In genomic region chr9:18721267-18722079, GRCh38 we compare ENCODE assay signal across 17 cellular contexts.
A peak's percentile ranks its signal among the peaks of the same experiment; 100 is the strongest.
DNase-seq lines count a peak whose midpoint lies in the region; ATAC-seq, FAIRE-seq and TF ChIP-seq lines count a peak whose summit lies in the region.
"Had no signal": no experiment of that assay in that cellular context is flagged by ENCODE, and none has a peak within 500 bp of the region (broad histone marks: within the 10 kb centered on the region; RNA-seq: fewer than 3 reads in every experiment).

No MANE protein-coding gene starts in this region.

- no peak overlapping the region for H3K4me3 Mint-ChIP-seq in CD4-positive, alpha-beta T cell
- no peak overlapping the region for H3K4me3 Mint-ChIP-seq in activated T-cell treated with anti-CD3 and anti-CD28 coated beads, Interleukin-2, amount 50 U/mL, for 24 hours
- H3K4me3 Mint-ChIP-seq: activated CD4-positive, alpha-beta T cell treated with anti-CD3 and anti-CD28 coated beads, Interleukin-2, amount 10 ng/mL, durations not matched to agents 7 days and 5 days had no signal

- no peak overlapping the region for H3K4me3 ChIP-seq in parathyroid adenoma (ENCODE audit: low read depth, low read length)
- H3K4me3 ChIP-seq: BLaER1, breast epithelium, esophagus squamous epithelium had no signal

- intact Hi-C loops in CD4-positive, alpha-beta T cell (cut with DNase I, micrococcal nuclease), result no loop called here

- H3K27ac ChIP-seq in parathyroid adenoma, result peak overlapping the region; percentile 53
- no peak overlapping the region for H3K27ac ChIP-seq in CD4-positive, alpha-beta T cell (ENCODE audit: low read depth, low read length)
- H3K27ac ChIP-seq: BLaER1, breast epithelium, esophagus squamous epithelium had no signal

- no peaks in the 10 kb centered on the region for H3K9me3 ChIP-seq in parathyroid adenoma (ENCODE audit: control insufficient read depth, low read length)
- no peaks in the 10 kb centered on the region for H3K9me3 ChIP-seq in CD4-positive, alpha-beta T cell (ENCODE audit: control insufficient read depth, low read length)
- H3K9me3 ChIP-seq: BLaER1, breast epithelium, esophagus squamous epithelium had no signal

- no peak overlapping the region for H3K9ac ChIP-seq in parathyroid adenoma
- H3K9ac ChIP-seq: BLaER1 had no signal

- H3K79me2 ChIP-seq in parathyroid adenoma, result no peaks in the 10 kb centered on the region

- no peak for ATAC-seq in CD4-positive, alpha-beta T cell (ENCODE audit: poor library complexity)
- no peak for ATAC-seq in GM18505 (IDR thresholded peaks at IDR 0.05; ENCODE audit: unreplicated experiment)
- ATAC-seq: activated naive CD4-positive, alpha-beta T cell treated with anti-CD3 and anti-CD28 coated beads, Interleukin-2, amount 50 U/mL, for 72 hours; left cardiac atrium had no signal

- no peak for TF ChIP-seq CTCF in parathyroid adenoma (IDR thresholded peaks at IDR 0.05)
- TF ChIP-seq CTCF in CD4-positive, alpha-beta T cell (IDR thresholded peaks at IDR 0.05), result no peak

- H3K4me2 ChIP-seq in parathyroid adenoma (ENCODE audit: low read length), result no peak overlapping the region
- H3K4me2 ChIP-seq: BLaER1 had no signal

- peaks cover 10% of the 10 kb centered on the region for H3K4me1 ChIP-seq in parathyroid adenoma
- H3K4me1 ChIP-seq: BLaER1, breast epithelium, esophagus squamous epithelium had no signal

- no peak for TF ChIP-seq POLR2A in GM18505 (IDR thresholded peaks at IDR 0.05; ENCODE audit: borderline replicate concordance, extremely low read depth, insufficient read depth, insufficient read length)

- H3K27ac Mint-ChIP-seq in CD4-positive, alpha-beta T cell, result no peak overlapping the region
- H3K27ac Mint-ChIP-seq in activated T-cell treated with anti-CD3 and anti-CD28 coated beads, Interleukin-2, amount 50 U/mL, for 24 hours, result no peak overlapping the region
- H3K27ac Mint-ChIP-seq: activated CD4-positive, alpha-beta T cell treated with anti-CD3 and anti-CD28 coated beads, Interleukin-2, amount 10 ng/mL, durations not matched to agents 7 days and 5 days; activated naive CD4-positive, alpha-beta T cell treated with anti-CD3 and anti-CD28 coated beads, Interleukin-2, amount 50 U/mL, for 72 hours had no signal

- no peaks in the 10 kb centered on the region for H3K36me3 ChIP-seq in parathyroid adenoma (ENCODE audit: control insufficient read depth, insufficient read depth, low read length)
- H3K36me3 ChIP-seq: BLaER1, breast epithelium, esophagus squamous epithelium had no signal

- no peaks in the 10 kb centered on the region for H3K4me1 Mint-ChIP-seq in CD4-positive, alpha-beta T cell (ENCODE audit: low read depth)
- H3K4me1 Mint-ChIP-seq in activated T-cell treated with anti-CD3 and anti-CD28 coated beads, Interleukin-2, amount 50 U/mL, for 24 hours (ENCODE audit: low read depth), result no peaks in the 10 kb centered on the region
- H3K4me1 Mint-ChIP-seq: activated CD4-positive, alpha-beta T cell treated with anti-CD3 and anti-CD28 coated beads, Interleukin-2, amount 10 ng/mL, durations not matched to agents 7 days and 5 days had no signal

- H2AFZ ChIP-seq in parathyroid adenoma, result peak overlapping the region; percentile 60

- no peaks in the 10 kb centered on the region for H3K27me3 Mint-ChIP-seq in CD4-positive, alpha-beta T cell
- H3K27me3 Mint-ChIP-seq in activated T-cell treated with anti-CD3 and anti-CD28 coated beads, Interleukin-2, amount 50 U/mL, for 24 hours, result peaks cover 3% of the 10 kb centered on the region

- FAIRE-seq in urothelium cell line (lab: Jason Lieb, UNC), result no peak

- POLR2A ChIA-PET in CD4-positive, alpha-beta T cell (lab: Charles Lee), result no interaction called here

- H3K27me3 ChIP-seq in parathyroid adenoma (ENCODE audit: control insufficient read depth, insufficient read depth, low read length), result no peaks in the 10 kb centered on the region
- H3K27me3 ChIP-seq in CD4-positive, alpha-beta T cell (ENCODE audit: control insufficient read depth, insufficient read depth, low read length), result no peaks in the 10 kb centered on the region
- H3K27me3 ChIP-seq: BLaER1, breast epithelium, esophagus squamous epithelium had no signal

- DNase-seq in DMS53 treated with DMSO at 0.1 percent for 48 hours (lab: John Stamatoyannopoulos, UW; ENCODE audit: unreplicated experiment), result peak; percentile 46
- DNase-seq in NCI-H2107 treated with DMSO at 0.1 percent for 48 hours (lab: John Stamatoyannopoulos, UW; ENCODE audit: unreplicated experiment), result peak; percentile 13
- peak; percentile 27 for DNase-seq in astrocyte of the hippocampus (ENCODE audit: low read depth, low spot score)
- no peak for DNase-seq in urothelium cell line (ENCODE audit: low spot score)
- DNase-seq in CD4-positive, alpha-beta T cell, result no peak
- no peak for DNase-seq in activated T-cell treated with anti-CD3 and anti-CD28 coated beads, Interleukin-2, amount 50 U/mL, for 24 hours
- DNase-seq: activated CD4-positive, alpha-beta T cell treated with anti-CD3 and anti-CD28 coated beads, Interleukin-2, amount 10 ng/mL, durations not matched to agents 7 days and 5 days; esophagus squamous epithelium; left cardiac atrium; NCI-H1694 treated with DMSO at 0.1 percent for 48 hours; stimulated activated CD4-positive, alpha-beta T cell treated with anti-CD3 and anti-CD28 coated beads, Interleukin-15, amount 100 ng/mL, for 24 hours; substantia nigra had no signal

- CTCF ChIA-PET in CD4-positive, alpha-beta T cell (lab: Charles Lee), result no interaction called here

- H3K36me3 Mint-ChIP-seq in CD4-positive, alpha-beta T cell (ENCODE audit: low read depth), result no peaks in the 10 kb centered on the region
- no peaks in the 10 kb centered on the region for H3K36me3 Mint-ChIP-seq in activated T-cell treated with anti-CD3 and anti-CD28 coated beads, Interleukin-2, amount 50 U/mL, for 24 hours (ENCODE audit: low read depth)
- H3K36me3 Mint-ChIP-seq: activated naive CD4-positive, alpha-beta T cell treated with anti-CD3 and anti-CD28 coated beads, Interleukin-2, amount 50 U/mL, for 72 hours had no signal

- no peaks in the 10 kb centered on the region for H3K9me3 Mint-ChIP-seq in CD4-positive, alpha-beta T cell
- no peaks in the 10 kb centered on the region for H3K9me3 Mint-ChIP-seq in activated T-cell treated with anti-CD3 and anti-CD28 coated beads, Interleukin-2, amount 50 U/mL, for 24 hours
- H3K9me3 Mint-ChIP-seq: activated CD4-positive, alpha-beta T cell treated with anti-CD3 and anti-CD28 coated beads, Interleukin-2, amount 10 ng/mL, durations not matched to agents 7 days and 5 days; activated naive CD4-positive, alpha-beta T cell treated with anti-CD3 and anti-CD28 coated beads, Interleukin-2, amount 50 U/mL, for 72 hours had no signal

Comparison
In these comparisons a context has a peak if more than half of its experiments do, and no peak if none do; other contexts are left out.
1. DNase-seq: peak in DMS53 treated with DMSO at 0.1 percent for 48 hours (single experiment), NCI-H2107 treated with DMSO at 0.1 percent for 48 hours (single experiment) and astrocyte of the hippocampus (single experiment); none in urothelium cell line (single experiment), CD4-positive, alpha-beta T cell (0 of 10) and activated T-cell treated with anti-CD3 and anti-CD28 coated beads, Interleukin-2, amount 50 U/mL, for 24 hours (single experiment).